ENCODE assay signal across 3 cellular contexts in the genomic region with DNA sequence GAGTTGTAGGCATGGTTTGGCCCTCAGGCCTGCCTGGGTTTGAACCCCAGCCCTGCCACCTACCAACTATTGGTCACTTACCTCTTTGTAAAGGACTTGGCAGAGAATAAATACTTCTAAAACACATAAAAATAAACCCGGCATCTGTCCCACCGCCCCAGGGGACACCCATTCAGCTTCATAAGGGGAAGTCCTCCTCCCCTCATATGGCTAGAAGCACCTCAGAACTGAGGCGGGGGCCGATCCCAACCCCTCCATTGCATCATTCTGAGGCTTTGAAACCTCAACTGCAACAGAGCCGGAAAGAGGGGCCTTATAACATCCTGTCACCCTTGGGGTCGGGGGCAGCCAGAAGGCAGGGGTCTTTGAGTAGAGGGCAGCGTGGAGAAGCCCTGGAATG. TPM values are rescaled to one million over a fixed set of nuclear protein-coding genes. Genes with fewer than 3 reads are reported as not detected.
"Had no signal": no experiment of that assay in that cellular context is flagged by ENCODE, and none has a peak within 500 bp of the region (broad histone marks: within the 10 kb centered on the region; RNA-seq: fewer than 3 reads in every experiment).

No MANE protein-coding gene starts in this region.

RNA-seq across cellular contexts. Expression of a gene that starts 2.1 kb away (rescaled TPM):
- total RNA-seq: body of pancreas, chondrocyte, foreskin keratinocyte had no signal
